27 cellular contexts compared by ENCODE assay signal in the genomic region with DNA sequence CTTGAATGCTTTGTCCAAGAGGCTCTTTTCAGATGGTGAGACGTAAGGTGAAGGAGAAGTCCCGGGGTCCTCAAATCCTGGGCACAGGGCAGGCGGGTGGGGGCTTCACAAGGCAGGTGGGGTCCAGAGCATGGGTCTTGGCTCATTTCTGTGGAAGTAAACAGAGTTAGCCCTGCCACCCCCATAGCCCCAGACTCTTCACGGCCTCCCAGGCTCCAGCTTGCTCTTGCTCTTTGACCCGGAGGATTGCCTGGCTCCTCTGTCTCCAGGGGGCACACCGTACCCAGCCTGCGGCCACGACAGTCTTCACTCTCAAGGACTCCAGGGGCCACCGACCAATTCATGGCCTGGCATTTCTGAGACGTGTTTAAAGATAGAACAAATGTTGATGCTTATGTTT. TPM values are rescaled to one million over a fixed set of nuclear protein-coding genes. Genes with fewer than 3 reads are reported as not detected.
DNase-seq lines count a peak whose midpoint lies in the region; ATAC-seq and TF ChIP-seq lines count a peak whose summit lies in the region.
"Had no signal": no experiment of that assay in that cellular context is flagged by ENCODE, and none has a peak within 500 bp of the region (broad histone marks: within the 10 kb centered on the region; RNA-seq: fewer than 3 reads in every experiment).

No MANE protein-coding gene starts in this region.

- no peak overlapping the region for H2AFZ ChIP-seq in H9 (ENCODE audit: low read length)
- H2AFZ ChIP-seq: parathyroid adenoma had no signal

- no peak overlapping the region for H4K8ac ChIP-seq in H9 (replicated peaks; ENCODE audit: insufficient read length, low read depth, low read length)

- peak overlapping the region; percentile 34 for H3K27ac ChIP-seq in cardiac muscle cell
- no peak overlapping the region for H3K27ac ChIP-seq in heart left ventricle
- no peak overlapping the region for H3K27ac ChIP-seq in upper lobe of right lung
- no peak overlapping the region for H3K27ac ChIP-seq in H9 (ENCODE audit: insufficient read length, low read depth, low read length)
- H3K27ac ChIP-seq: esophagus squamous epithelium, foreskin keratinocyte, parathyroid adenoma, thoracic aorta, uterus had no signal

- H3K23me2 ChIP-seq in H9 (ENCODE audit: insufficient read length, low read depth, low read length, poor library complexity, severe bottlenecking): no peaks in the 10 kb centered on the region

- WGBS in heart left ventricle, 4 donors: 70 to 77% (median 76%) methylated on average over 10 of the region's 10 CpGs
- no CpG with 5 or more reads among the region's 10 CpGs for WGBS in H9 (ENCODE audit: extremely low coverage, insufficient read length, low lambda C conversion rate)

- no peak overlapping the region for H3K14ac ChIP-seq in H9 (ENCODE audit: insufficient read depth, low read length)

- H2BK12ac ChIP-seq in H9 (ENCODE audit: insufficient read length, low read depth, low read length): no peak overlapping the region

- H3K27me3 ChIP-seq in cardiac muscle cell (no peaks in the 10 kb centered on the region), heart left ventricle (no peaks in the 10 kb centered on the region), upper lobe of right lung (no peaks in the 10 kb centered on the region), H9 (ENCODE audit: insufficient read depth, low read length) (no peaks in the 10 kb centered on the region)
- H3K27me3 ChIP-seq: esophagus squamous epithelium, foreskin keratinocyte, right atrium auricular region, uterus had no signal

- H3K9me3 Mint-ChIP-seq in activated T-helper 17 cell treated with anti-CD3 and anti-CD28 coated beads, Interleukin-2, amount 50 U/mL, for 72 hours: no peaks in the 10 kb centered on the region
- no peaks in the 10 kb centered on the region for H3K9me3 Mint-ChIP-seq in H9
- no peaks in the 10 kb centered on the region for H3K9me3 Mint-ChIP-seq in activated T-helper 2 cell treated with anti-CD3 and anti-CD28 coated beads, Interferon-gamma antibody, Interleukin-2, Interleukin-4, amounts not matched to agents 10 μg/mL and 5 μg/mL and 100 μg/mL, durations not matched to agents 14 hours and 24 hours and 36 hours
- H3K9me3 Mint-ChIP-seq: neural crest cell; stimulated activated naive CD8-positive, alpha-beta T cell treated with anti-CD3 and anti-CD28 coated beads, Interleukin-15, amount 100 ng/mL, for 72 hours had no signal

- H2BK120ac ChIP-seq in H9 (ENCODE audit: low read depth, low read length, poor library complexity, severe bottlenecking): no peak overlapping the region

- no peak overlapping the region for H3K4me3 Mint-ChIP-seq in activated T-helper 17 cell treated with anti-CD3 and anti-CD28 coated beads, Interleukin-2, amount 50 U/mL, for 72 hours
- H3K4me3 Mint-ChIP-seq in H9: no peak overlapping the region
- no peak overlapping the region for H3K4me3 Mint-ChIP-seq in activated T-helper 2 cell treated with anti-CD3 and anti-CD28 coated beads, Interferon-gamma antibody, Interleukin-2, Interleukin-4, amounts not matched to agents 10 μg/mL and 5 μg/mL and 100 μg/mL, durations not matched to agents 14 hours and 24 hours and 36 hours (ENCODE audit: low read depth)
- H3K4me3 Mint-ChIP-seq: stimulated activated naive CD8-positive, alpha-beta T cell treated with anti-CD3 and anti-CD28 coated beads, Interleukin-15, amount 100 ng/mL, for 72 hours had no signal

- H3T11ph ChIP-seq in H9 (ENCODE audit: low read length): no peak overlapping the region

- no peak overlapping the region for H2BK20ac ChIP-seq in H9 (ENCODE audit: low read depth, low read length, poor library complexity, severe bottlenecking)

- no peak overlapping the region for H2AK5ac ChIP-seq in H9 (ENCODE audit: insufficient read length, low read length)

- H3K4me2 ChIP-seq in H9 (ENCODE audit: insufficient read depth, insufficient read length, low read length): no peak overlapping the region
- H3K4me2 ChIP-seq: SK-N-SH had no signal

- H3K9me3 ChIP-seq in cardiac muscle cell (ENCODE audit: low read depth) (no peaks in the 10 kb centered on the region), heart left ventricle (peaks cover 0 to 12% (median 0%) of the 10 kb centered on the region in 12 donors), upper lobe of right lung (no peaks in the 10 kb centered on the region), H9 (ENCODE audit: control insufficient read depth, low read depth, low read length) (no peaks in the 10 kb centered on the region)
- H3K9me3 ChIP-seq: esophagus squamous epithelium, right atrium auricular region, SK-N-SH, thoracic aorta, uterus had no signal

- intact Hi-C loops in heart left ventricle (cut with DNase I): loop anchor here in 6 of 10 donors (5.0 to 10.0 kb wide), 4 partner anchors 69 to 97 kb away; a partner anchor contains a TSS
- intact Hi-C loops in upper lobe of right lung (cut with DNase I): loop anchor here (10.0 kb wide), 1 partner anchor 129 kb away; no protein-coding TSS in a partner anchor
- intact Hi-C loops in activated T-helper 2 cell treated with anti-CD3 and anti-CD28 coated beads, Interferon-gamma antibody, Interleukin-2, Interleukin-4, amounts not matched to agents 10 μg/mL and 5 μg/mL and 100 μg/mL, durations not matched to agents 14 hours and 24 hours and 36 hours (cut with micrococcal nuclease): no loop called here

- H3K4me3 ChIP-seq in cardiac muscle cell (no peak overlapping the region), heart left ventricle (no peak overlapping the region), upper lobe of right lung (no peak overlapping the region)
- H3K4me3 ChIP-seq: esophagus squamous epithelium, GM12878, right atrium auricular region, thoracic aorta, uterus had no signal

- no peak overlapping the region for H2BK5ac ChIP-seq in H9 (ENCODE audit: insufficient read length, low read length)

- no peaks in the 10 kb centered on the region for H3K79me1 ChIP-seq in H9 (ENCODE audit: insufficient read depth, low read depth, low read length, poor library complexity, severe bottlenecking)

- no peak overlapping the region for H3K4ac ChIP-seq in H9 (ENCODE audit: low read depth, low read length)

- TF ChIP-seq CTCF in cardiac muscle cell (IDR thresholded peaks at IDR 0.05; ENCODE audit: low read depth, low read length) (no peak), heart left ventricle (IDR thresholded peaks at IDR 0.05) (no peak), upper lobe of right lung (IDR thresholded peaks at IDR 0.05) (no peak), H9 (conservative IDR thresholded peaks at IDR 0.05) (no peak)

- ATAC-seq in heart left ventricle: no peak
- no peak for ATAC-seq in activated T-helper 17 cell treated with anti-CD3 and anti-CD28 coated beads, Interleukin-2, amount 50 U/mL, for 72 hours (replicated peaks)
- ATAC-seq in upper lobe of right lung: no peak
- ATAC-seq: foreskin keratinocyte; GM12878; HCT116; PC-3; Right ventricle myocardium inferior; stimulated activated naive CD8-positive, alpha-beta T cell treated with anti-CD3 and anti-CD28 coated beads, Interleukin-15, amount 100 ng/mL, for 72 hours had no signal

- H4K20me1 ChIP-seq in H9 (ENCODE audit: control insufficient read depth, insufficient read depth, insufficient read length): no peaks in the 10 kb centered on the region

- H3K23ac ChIP-seq in H9 (ENCODE audit: insufficient read length, low read depth, low read length): no peak overlapping the region

- no peaks in the 10 kb centered on the region for H3K27me3 Mint-ChIP-seq in activated T-helper 17 cell treated with anti-CD3 and anti-CD28 coated beads, Interleukin-2, amount 50 U/mL, for 72 hours
- H3K27me3 Mint-ChIP-seq in H9 (ENCODE audit: low read depth): no peaks in the 10 kb centered on the region; the same call in 1 of the 2 replicates
- no peaks in the 10 kb centered on the region for H3K27me3 Mint-ChIP-seq in activated T-helper 2 cell treated with anti-CD3 and anti-CD28 coated beads, Interferon-gamma antibody, Interleukin-2, Interleukin-4, amounts not matched to agents 10 μg/mL and 5 μg/mL and 100 μg/mL, durations not matched to agents 14 hours and 24 hours and 36 hours (ENCODE audit: low read depth)
- H3K27me3 Mint-ChIP-seq: stimulated activated naive CD8-positive, alpha-beta T cell treated with anti-CD3 and anti-CD28 coated beads, Interleukin-15, amount 100 ng/mL, for 72 hours had no signal

- no peaks in the 10 kb centered on the region for H3K79me2 ChIP-seq in H9 (ENCODE audit: insufficient read depth, low read length)

- peak overlapping the region; percentile 53 for H3K27ac Mint-ChIP-seq in activated T-helper 17 cell treated with anti-CD3 and anti-CD28 coated beads, Interleukin-2, amount 50 U/mL, for 72 hours
- H3K27ac Mint-ChIP-seq in H9: peak overlapping the region in 1 of 3 experiments; percentile 91; a peak in 3 of 7 replicates
- H3K27ac Mint-ChIP-seq in activated T-helper 2 cell treated with anti-CD3 and anti-CD28 coated beads, Interferon-gamma antibody, Interleukin-2, Interleukin-4, amounts not matched to agents 10 μg/mL and 5 μg/mL and 100 μg/mL, durations not matched to agents 14 hours and 24 hours and 36 hours: no peak overlapping the region

- H2BK15ac ChIP-seq in H9 (ENCODE audit: low read depth, low read length): no peak overlapping the region

- no peaks in the 10 kb centered on the region for H3K4me1 Mint-ChIP-seq in activated T-helper 17 cell treated with anti-CD3 and anti-CD28 coated beads, Interleukin-2, amount 50 U/mL, for 72 hours
- H3K4me1 Mint-ChIP-seq in H9: peaks cover 0 to 3% of the 10 kb centered on the region in 2 experiments; a peak in 1 of 4 replicates
- no peaks in the 10 kb centered on the region for H3K4me1 Mint-ChIP-seq in activated T-helper 2 cell treated with anti-CD3 and anti-CD28 coated beads, Interferon-gamma antibody, Interleukin-2, Interleukin-4, amounts not matched to agents 10 μg/mL and 5 μg/mL and 100 μg/mL, durations not matched to agents 14 hours and 24 hours and 36 hours (ENCODE audit: low read depth)
- H3K4me1 Mint-ChIP-seq: neural crest cell had no signal

- H4K5ac ChIP-seq in H9 (ENCODE audit: insufficient read length, low read depth, low read length): no peak overlapping the region

- H3K36me3 Mint-ChIP-seq in activated T-helper 17 cell treated with anti-CD3 and anti-CD28 coated beads, Interleukin-2, amount 50 U/mL, for 72 hours (ENCODE audit: low read depth): peaks cover 95% of the 10 kb centered on the region
- H3K36me3 Mint-ChIP-seq in H9 (ENCODE audit: insufficient read depth in 1 of 3, low read depth in 3 of 3): peaks cover 58 to 90% (median 89%) of the 10 kb centered on the region in 3 experiments
- H3K36me3 Mint-ChIP-seq in activated T-helper 2 cell treated with anti-CD3 and anti-CD28 coated beads, Interferon-gamma antibody, Interleukin-2, Interleukin-4, amounts not matched to agents 10 μg/mL and 5 μg/mL and 100 μg/mL, durations not matched to agents 14 hours and 24 hours and 36 hours (ENCODE audit: low read depth): peaks cover 69% of the 10 kb centered on the region

- H3K36me3 ChIP-seq in cardiac muscle cell (peaks cover 89% of the 10 kb centered on the region), heart left ventricle (peaks cover 0 to 100% (median 99%) of the 10 kb centered on the region in 9 donors), upper lobe of right lung (peaks cover 100% of the 10 kb centered on the region)
- H3K36me3 ChIP-seq: uterus had no signal

- no peak overlapping the region for H4K91ac ChIP-seq in H9 (ENCODE audit: insufficient read length, low read depth, low read length)

- no peak for DNase-seq in cardiac muscle cell (ENCODE audit: low read depth in 1 of 2, low spot score in 1 of 2)
- no peak for DNase-seq in heart left ventricle
- DNase-seq in mesenteric fat pad (ENCODE audit: low spot score): peak; percentile 72
- DNase-seq in upper lobe of right lung: peak; percentile 27
- DNase-seq in H9: no peak
- DNase-seq in activated T-helper 2 cell treated with anti-CD3 and anti-CD28 coated beads, Interferon-gamma antibody, Interleukin-2, Interleukin-4, amounts not matched to agents 10 μg/mL and 5 μg/mL and 100 μg/mL, durations not matched to agents 14 hours and 24 hours and 36 hours (ENCODE audit: low spot score): no peak
- DNase-seq: ACHN; activated CD4-positive, alpha-beta T cell treated with anti-CD3 and anti-CD28 coated beads, Interleukin-2, amount 50 U/mL, for 48 hours; esophagus squamous epithelium; foreskin keratinocyte; NCI-H1417 treated with DMSO at 0.1 percent for 48 hours; NCI-H2029 treated with DMSO at 0.1 percent for 48 hours; NCI-H2227 treated with DMSO at 0.1 percent for 48 hours; NCI-H69; PC-3; SK-N-SH; stimulated activated CD4-positive, alpha-beta T cell treated with anti-CD3 and anti-CD28 coated beads, Interleukin-2, amount 100 ng/mL, for 24 hours; stimulated activated naive CD8-positive, alpha-beta T cell treated with anti-CD3 and anti-CD28 coated beads, Interleukin-15, amount 100 ng/mL, for 72 hours; uterus had no signal

- H3K4me1 ChIP-seq in cardiac muscle cell (ENCODE audit: low read depth): no peaks in the 10 kb centered on the region
- peaks cover 0 to 32% (median 12%) of the 10 kb centered on the region in 12 donors for H3K4me1 ChIP-seq in heart left ventricle
- H3K4me1 ChIP-seq in upper lobe of right lung: no peaks in the 10 kb centered on the region
- H3K4me1 ChIP-seq in H9 (ENCODE audit: insufficient read depth, low read length): no peaks in the 10 kb centered on the region
- H3K4me1 ChIP-seq: esophagus squamous epithelium, foreskin keratinocyte, parathyroid adenoma, uterus had no signal

- H3K56ac ChIP-seq in H9 (ENCODE audit: insufficient read length, low read depth, low read length): no peak overlapping the region

- no peak for TF ChIP-seq POLR2A in heart left ventricle (IDR thresholded peaks at IDR 0.05)

- no peak overlapping the region for H3K9ac ChIP-seq in H9 (ENCODE audit: extremely low read depth, insufficient read length, low read length)
- H3K9ac ChIP-seq: parathyroid adenoma, SK-N-SH had no signal

- no peak overlapping the region for H3K18ac ChIP-seq in H9 (ENCODE audit: insufficient read length, low read depth, low read length)

RNA-seq across cellular contexts. Expression of a gene that starts 28.8 kb away (rescaled TPM):
- 41.9 and 55.0 TPM in 2 replicates for total RNA-seq in cardiac muscle cell
- 37.4 and 60.6 TPM in 2 replicates for polyA plus RNA-seq in cardiac muscle cell
- 10 to 100 TPM; 15.3 to 28.8 (median 20.3) TPM for total RNA-seq in heart left ventricle
- 10 to 100 TPM; 18.4 to 20.3 TPM for polyA plus RNA-seq in heart left ventricle
- total RNA-seq in activated T-helper 17 cell treated with anti-CD3 and anti-CD28 coated beads, Interleukin-2, amount 50 U/mL, for 72 hours: 10 to 100 TPM; 51.3 to 73.7 TPM
- 17.3 TPM for total RNA-seq in mesenteric fat pad
- total RNA-seq in upper lobe of right lung: 25.2 TPM
- total RNA-seq in H9 (2021): 34.0 and 34.1 TPM in 2 replicates
- 44.5 and 46.9 TPM in 2 replicates for total RNA-seq in activated T-helper 2 cell treated with anti-CD3 and anti-CD28 coated beads, Interferon-gamma antibody, Interleukin-2, Interleukin-4, amounts not matched to agents 10 μg/mL and 5 μg/mL and 100 μg/mL, durations not matched to agents 14 hours and 24 hours and 36 hours

RNA-seq across cellular contexts. Expression of a gene that starts 57.2 kb away (rescaled TPM):
- total RNA-seq in cardiac muscle cell (39.5 and 57.1 TPM in 2 replicates), heart left ventricle (10 to 100 TPM; 16.4 to 45.1 (median 24.9) TPM), mesenteric fat pad (24.6 TPM), upper lobe of right lung (27.9 TPM), H9 (2021) (51.2 and 54.2 TPM in 2 replicates)
- polyA plus RNA-seq in cardiac muscle cell (45.4 and 48.8 TPM in 2 replicates), heart left ventricle (10 to 100 TPM; 22.5 to 36.5 TPM)
- 10 to 100 TPM; 22.1 to 23.7 TPM for total RNA-seq in activated T-helper 17 cell treated with anti-CD3 and anti-CD28 coated beads, Interleukin-2, amount 50 U/mL, for 72 hours
- 22.4 and 24.9 TPM in 2 replicates for total RNA-seq in activated T-helper 2 cell treated with anti-CD3 and anti-CD28 coated beads, Interferon-gamma antibody, Interleukin-2, Interleukin-4, amounts not matched to agents 10 μg/mL and 5 μg/mL and 100 μg/mL, durations not matched to agents 14 hours and 24 hours and 36 hours

Comparison
In these comparisons a context has a peak if more than half of its experiments do, and no peak if none do; other contexts are left out.
1. DNase-seq: peak in mesenteric fat pad (single experiment) and upper lobe of right lung (single experiment); none in cardiac muscle cell (0 of 2), heart left ventricle (0 of 5), H9 (single experiment) and activated T-helper 2 cell treated with anti-CD3 and anti-CD28 coated beads, Interferon-gamma antibody, Interleukin-2, Interleukin-4, amounts not matched to agents 10 μg/mL and 5 μg/mL and 100 μg/mL, durations not matched to agents 14 hours and 24 hours and 36 hours (single experiment).